12 cellular contexts compared by ENCODE assay signal in genomic region chr2:134692461-134692860, GRCh38. TPM values are rescaled to one million over a fixed set of nuclear protein-coding genes. Genes with fewer than 3 reads are reported as not detected.
DNase-seq lines count a peak whose midpoint lies in the region; ATAC-seq lines count a peak whose summit lies in the region.
"Had no signal": no experiment of that assay in that cellular context is flagged by ENCODE, and none has a peak within 500 bp of the region (broad histone marks: within the 10 kb centered on the region; RNA-seq: fewer than 3 reads in every experiment).

No MANE protein-coding gene starts in this region.

- H3K27ac Mint-ChIP-seq in stimulated activated naive CD8-positive, alpha-beta T cell treated with anti-CD3 and anti-CD28 coated beads, Interleukin-15, amount 100 ng/mL, for 72 hours = no peak overlapping the region
- H3K27ac Mint-ChIP-seq: activated naive CD4-positive, alpha-beta T cell treated with anti-CD3 and anti-CD28 coated beads, Interleukin-2, amount 10 ng/mL, durations not matched to agents 7 days and 5 days had no signal

- no peak for DNase-seq in stimulated activated naive CD8-positive, alpha-beta T cell treated with anti-CD3 and anti-CD28 coated beads, Interleukin-15, Interleukin-2, amounts not matched to agents 100 U/mL and 50 U/mL, for 24 hours
- no peak for DNase-seq in stimulated activated naive CD8-positive, alpha-beta T cell treated with anti-CD3 and anti-CD28 coated beads, Interleukin-15, amount 100 ng/mL, for 72 hours
- DNase-seq in SK-MEL-5 (ENCODE audit: low read depth, low spot score) = peak; percentile 34
- DNase-seq in NCI-H524 treated with DMSO at 0.1 percent for 48 hours (lab: John Stamatoyannopoulos, UW) = no peak
- no peak for DNase-seq in Right ventricle myocardium superior
- DNase-seq: activated naive CD4-positive, alpha-beta T cell treated with anti-CD3 and anti-CD28 coated beads, Interleukin-2, amount 10 ng/mL, durations not matched to agents 7 days and 5 days; foreskin fibroblast; NCI-H1417; stimulated activated CD4-positive, alpha-beta T cell treated with anti-CD3 and anti-CD28 coated beads, Interleukin-4, amount 100 ng/mL, for 4 hours had no signal

- in situ Hi-C loops in SK-MEL-5 (cut with HindIII; ENCODE audit: low pct_unique_long_range_greater_than_20kb, low sequenced_read_pairs) = no loop called here

- no peaks in the 10 kb centered on the region for H3K4me1 Mint-ChIP-seq in stimulated activated naive CD8-positive, alpha-beta T cell treated with anti-CD3 and anti-CD28 coated beads, Interleukin-15, amount 100 ng/mL, for 72 hours
- H3K4me1 Mint-ChIP-seq: activated naive CD4-positive, alpha-beta T cell treated with anti-CD3 and anti-CD28 coated beads, Interleukin-2, amount 10 ng/mL, durations not matched to agents 7 days and 5 days had no signal

- H3K27me3 Mint-ChIP-seq in stimulated activated naive CD8-positive, alpha-beta T cell treated with anti-CD3 and anti-CD28 coated beads, Interleukin-15, amount 100 ng/mL, for 72 hours = peaks cover 11% of the 10 kb centered on the region

- no peak overlapping the region for H3K4me3 Mint-ChIP-seq in stimulated activated naive CD8-positive, alpha-beta T cell treated with anti-CD3 and anti-CD28 coated beads, Interleukin-15, amount 100 ng/mL, for 72 hours
- H3K4me3 Mint-ChIP-seq: activated naive CD4-positive, alpha-beta T cell treated with anti-CD3 and anti-CD28 coated beads, Interleukin-2, amount 10 ng/mL, durations not matched to agents 7 days and 5 days had no signal

- intact Hi-C loops in Right ventricle myocardium superior (cut with DNase I) = no loop called here

- peak; percentile 57 for ATAC-seq in stimulated activated naive CD8-positive, alpha-beta T cell treated with anti-CD3 and anti-CD28 coated beads, Interleukin-15, Interleukin-2, amounts not matched to agents 100 U/mL and 50 U/mL, for 24 hours
- ATAC-seq in stimulated activated naive CD8-positive, alpha-beta T cell treated with anti-CD3 and anti-CD28 coated beads, Interleukin-15, amount 100 ng/mL, for 72 hours = no peak
- ATAC-seq in HG02759 (IDR thresholded peaks at IDR 0.05; ENCODE audit: unreplicated experiment) = peak; percentile 70
- no peak for ATAC-seq in HG02981 (IDR thresholded peaks at IDR 0.05; ENCODE audit: unreplicated experiment)
- ATAC-seq in GM21529 (IDR thresholded peaks at IDR 0.05; ENCODE audit: unreplicated experiment) = no peak
- no peak for ATAC-seq in Right ventricle myocardium superior (ENCODE audit: poor library complexity)

- no peaks in the 10 kb centered on the region for H3K9me3 Mint-ChIP-seq in stimulated activated naive CD8-positive, alpha-beta T cell treated with anti-CD3 and anti-CD28 coated beads, Interleukin-15, amount 100 ng/mL, for 72 hours
- H3K9me3 Mint-ChIP-seq: activated naive CD4-positive, alpha-beta T cell treated with anti-CD3 and anti-CD28 coated beads, Interleukin-2, amount 10 ng/mL, durations not matched to agents 7 days and 5 days had no signal

RNA-seq across cellular contexts. Expression of gene TMEM163, which starts 26.3 kb away (rescaled TPM):
- total RNA-seq in SK-MEL-5 (2014; rRNA removed; shearing (Covaris generic)) = 0.05 TPM in 1 of 2 replicates, not detected in the other
- 0.12 TPM in 1 of 2 replicates, not detected in the other for polyA plus RNA-seq in SK-MEL-5 (2015; cell fraction: cytosol; rRNA removed)
- polyA plus RNA-seq in SK-MEL-5 (2015; cell fraction: nucleus; rRNA removed) = 0.22 TPM in 1 of 2 replicates, not detected in the other
- total RNA-seq in Right ventricle myocardium superior = 0.38 TPM

Comparison
In these comparisons a context has a peak if more than half of its experiments do, and no peak if none do; other contexts are left out.
1. ATAC-seq: peak in stimulated activated naive CD8-positive, alpha-beta T cell treated with anti-CD3 and anti-CD28 coated beads, Interleukin-15, Interleukin-2, amounts not matched to agents 100 U/mL and 50 U/mL, for 24 hours (single experiment) and HG02759 (single experiment); none in stimulated activated naive CD8-positive, alpha-beta T cell treated with anti-CD3 and anti-CD28 coated beads, Interleukin-15, amount 100 ng/mL, for 72 hours (single experiment), HG02981 (single experiment), GM21529 (single experiment) and Right ventricle myocardium superior (single experiment).